ENCODE assay signal across 8 cellular contexts in genomic region chr1:246566808-246567154, GRCh38. TPM values are rescaled to one million over a fixed set of nuclear protein-coding genes. Genes with fewer than 3 reads are reported as not detected.
A peak's percentile ranks its signal among the peaks of the same experiment; 100 is the strongest.
DNase-seq lines count a peak whose midpoint lies in the region; ATAC-seq, FAIRE-seq and TF ChIP-seq lines count a peak whose summit lies in the region.

No MANE protein-coding gene starts in this region.

- TF ChIP-seq POLR2A in endothelial cell of umbilical vein (IDR thresholded peaks at IDR 0.05; ENCODE audit: low read depth, low read length): no peak

- H3K27ac ChIP-seq in A673 (ENCODE audit: low read depth, low read length, poor library complexity, severe bottlenecking): peak overlapping the region; percentile 78
- H3K27ac ChIP-seq in RWPE2 (ENCODE audit: poor library complexity, severe bottlenecking): peak overlapping the region; percentile 72
- peak overlapping the region; percentile 70 for H3K27ac ChIP-seq in endothelial cell of umbilical vein (ENCODE audit: insufficient read depth, low read depth, low read length)

- H3K9me3 ChIP-seq in A673 (ENCODE audit: low read depth, low read length, poor library complexity, severe bottlenecking) (no peaks in the 10 kb centered on the region), RWPE2 (ENCODE audit: severe bottlenecking) (no peaks in the 10 kb centered on the region), endothelial cell of umbilical vein (replicated peaks; ENCODE audit: control insufficient read depth, insufficient read depth, low read length) (no peaks in the 10 kb centered on the region)

- H3K9ac ChIP-seq in endothelial cell of umbilical vein (replicated peaks; ENCODE audit: extremely low read depth, insufficient read depth, low read length): peak overlapping the region; percentile 93

- H3K27me3 ChIP-seq in A673 (replicated peaks; ENCODE audit: insufficient read depth, low read depth, low read length, poor library complexity) (no peaks in the 10 kb centered on the region), RWPE2 (ENCODE audit: insufficient read depth, poor library complexity, severe bottlenecking) (no peaks in the 10 kb centered on the region), endothelial cell of umbilical vein (ENCODE audit: control insufficient read depth in 2 of 2, insufficient read depth in 2 of 2, low read length in 2 of 2) (no peaks in the 10 kb centered on the region)

- no peaks in the 10 kb centered on the region for H3K27me3 Mint-ChIP-seq in naive B cell

- no peaks in the 10 kb centered on the region for H3K9me1 ChIP-seq in endothelial cell of umbilical vein (replicated peaks; ENCODE audit: control insufficient read depth, extremely low read depth, insufficient read depth, low read length)

- H3K9me3 Mint-ChIP-seq in naive B cell: no peaks in the 10 kb centered on the region

- POLR2A ChIA-PET in A673 (lab: Charles Lee; ENCODE audit: low non-redundant PET) (no interaction called here), endothelial cell of umbilical vein (lab: Charles Lee) (interaction anchor here (1.3 to 1.4 kb wide), 2 partner anchors 42 kb away, joined by 3 to 5 read pairs; no protein-coding TSS in a partner anchor)

- peaks cover 63% of the 10 kb centered on the region for H3K79me2 ChIP-seq in endothelial cell of umbilical vein (ENCODE audit: control insufficient read depth, insufficient read depth, low read length)

- DNase-seq in A673 (ENCODE audit: low spot score) (peak; percentile 70), RWPE2 (ENCODE audit: low spot score) (no peak), endothelial cell of umbilical vein (ENCODE audit: low read depth, low spot score) (no peak), naive B cell (no peak), cerebellum (ENCODE audit: low spot score) (no peak), NCI-H2029 (lab: John Stamatoyannopoulos, UW) (no peak)

- peak overlapping the region; percentile 96 to 99 (median 98) for H3K27ac Mint-ChIP-seq in naive B cell

- BruUV-seq in A673 (replicated peaks; lab: Mats Ljungman, UMichigan): no TSS peak
- BruUV-seq in endothelial cell of umbilical vein (replicated peaks; lab: Mats Ljungman, UMichigan): no TSS peak

- H3K36me3 Mint-ChIP-seq in naive B cell: peaks cover 0 to 4% of the 10 kb centered on the region in 2 donors

- peak overlapping the region; percentile 95 for H3K4me2 ChIP-seq in endothelial cell of umbilical vein (ENCODE audit: insufficient read depth, low read length)

- peak; percentile 28 for ATAC-seq in GM18502 (IDR thresholded peaks at IDR 0.05; ENCODE audit: poor library complexity, unreplicated experiment)
- peak; percentile 19 for ATAC-seq in HG02885 (IDR thresholded peaks at IDR 0.05; ENCODE audit: poor library complexity, unreplicated experiment)
- no peak; the same call in 2 of the 3 replicates for ATAC-seq in RWPE2 (ENCODE audit: low read depth)
- ATAC-seq in naive B cell (ENCODE audit: low read depth in 2 of 2): peak; percentile 35 to 37

- H3K36me3 ChIP-seq in A673 (ENCODE audit: insufficient read depth, low read length, poor library complexity, severe bottlenecking) (no peaks in the 10 kb centered on the region), RWPE2 (ENCODE audit: low read depth) (peaks cover 15% of the 10 kb centered on the region), endothelial cell of umbilical vein (ENCODE audit: control insufficient read depth in 2 of 2, extremely low read depth in 1 of 2, insufficient read depth in 2 of 2, low read length in 2 of 2) (no peaks in the 10 kb centered on the region)

- no peak for FAIRE-seq in endothelial cell of umbilical vein (lab: Jason Lieb, UNC)

- TF ChIP-seq CTCF in A673 (conservative IDR thresholded peaks at IDR 0.05; ENCODE audit: low read depth, low read length) (no peak), RWPE2 (IDR thresholded peaks at IDR 0.05; ENCODE audit: poor library complexity, severe bottlenecking) (no peak), endothelial cell of umbilical vein (IDR thresholded peaks at IDR 0.05; ENCODE audit: extremely low read depth in 1 of 2, insufficient read depth in 1 of 2, low read depth in 1 of 2, low read length in 2 of 2) (no peak)

- peak overlapping the region; percentile 21 for H2AFZ ChIP-seq in endothelial cell of umbilical vein (ENCODE audit: low read depth, low read length)

- CTCF ChIA-PET in A673 (lab: Charles Lee): no interaction called here
- CTCF ChIA-PET in endothelial cell of umbilical vein (lab: Charles Lee): interaction anchor here (0.8 to 3.0 kb wide), 7 partner anchors 20 to 122 kb away, joined by 3 to 14 read pairs (median 7); no protein-coding TSS in a partner anchor

- dilution Hi-C loops in endothelial cell of umbilical vein (cut with MboI; ENCODE audit: extremely low pct_ligation_motif_present, low sequenced_read_pairs): no loop called here

- peaks cover 31 to 70% (median 32%) of the 10 kb centered on the region in 3 donors for H3K4me1 Mint-ChIP-seq in naive B cell

- peak overlapping the region; percentile 99 to 100 (median 100) for H3K4me3 Mint-ChIP-seq in naive B cell

- H3K4me3 ChIP-seq in A673 (ENCODE audit: low read depth, low read length, poor library complexity, severe bottlenecking) (peak overlapping the region; percentile 80), RWPE2 (ENCODE audit: severe bottlenecking) (peak overlapping the region; percentile 86), endothelial cell of umbilical vein (replicated peaks in 1 of 3; ENCODE audit: insufficient read depth in 1 of 3, low read depth in 1 of 3, low read length in 3 of 3) (peak overlapping the region; percentile 79 to 91 (median 90))

- peaks cover 23% of the 10 kb centered on the region for H3K4me1 ChIP-seq in A673 (ENCODE audit: insufficient read depth, low read length, poor library complexity, severe bottlenecking)
- peaks cover 9% of the 10 kb centered on the region for H3K4me1 ChIP-seq in RWPE2 (ENCODE audit: insufficient read depth, poor library complexity, severe bottlenecking)
- peaks cover 50% of the 10 kb centered on the region for H3K4me1 ChIP-seq in endothelial cell of umbilical vein (ENCODE audit: control insufficient read depth, extremely low read depth, insufficient read depth, low read length)

- H4K20me1 ChIP-seq in endothelial cell of umbilical vein (replicated peaks; ENCODE audit: control insufficient read depth, extremely low read depth, insufficient read depth, low read length): no peaks in the 10 kb centered on the region

- intact Hi-C loops in A673 (cut with micrococcal nuclease; ENCODE audit: unreplicated experiment) (loop anchor here (5.0 kb wide), 2 partner anchors 81 to 131 kb away; no protein-coding TSS in a partner anchor), endothelial cell of umbilical vein (cut with micrococcal nuclease) (loop anchor here (1.0 to 10.0 kb wide), 7 partner anchors 43 to 1474 kb away; partner anchors contain the start of gene SMYD3)

TF ChIP-seq in endothelial cell of umbilical vein, 7 proteins besides CTCF, POLR2A, EP300 and RAD21 (continues in another document):
- TF ChIP-seq POLR2AphosphoS5 (IDR thresholded peaks at IDR 0.05; ENCODE audit: insufficient read depth, low read depth, low read length) (no peak), JUN (IDR thresholded peaks at IDR 0.05; ENCODE audit: borderline replicate concordance, insufficient read depth, insufficient read length, low read depth) (no peak), GATA2 (IDR thresholded peaks at IDR 0.05; ENCODE audit: insufficient read depth, insufficient read length, low read depth, low read length) (no peak), FOS (IDR thresholded peaks at IDR 0.05; ENCODE audit: borderline replicate concordance, insufficient read depth, low read length) (no peak), EZH2 (IDR thresholded peaks at IDR 0.05; ENCODE audit: borderline replicate concordance, low read depth, low read length, severe bottlenecking) (no peak)
- TF ChIP-seq, protein P1, sequence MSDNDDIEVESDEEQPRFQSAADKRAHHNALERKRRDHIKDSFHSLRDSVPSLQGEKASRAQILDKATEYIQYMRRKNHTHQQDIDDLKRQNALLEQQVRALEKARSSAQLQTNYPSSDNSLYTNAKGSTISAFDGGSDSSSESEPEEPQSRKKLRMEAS (IDR thresholded peaks at IDR 0.05; ENCODE audit: insufficient read depth, insufficient read length): no peak

RNA-seq across cellular contexts. Expression of gene CNST, which starts 0.5 kb away (rescaled TPM):
- total RNA-seq in A673 (2021): 21.0 and 25.0 TPM in 2 replicates
- 18.1 and 21.5 TPM in 2 replicates for total RNA-seq in endothelial cell of umbilical vein
- 4.4 and 6.3 TPM in 2 replicates for polyA plus RNA-seq in endothelial cell of umbilical vein
- 6.6 and 8.2 TPM in 2 replicates for polyA plus RNA-seq in endothelial cell of umbilical vein (2011; cell fraction: cytosol; rRNA removed)
- 21.4 and 26.5 TPM in 2 replicates for polyA plus RNA-seq in endothelial cell of umbilical vein (2011; cell fraction: nucleus; rRNA removed)
- 7.9 and 10.0 TPM in 2 replicates for polyA plus RNA-seq in endothelial cell of umbilical vein (2012)
- polyA minus RNA-seq in endothelial cell of umbilical vein: 24.8 and 27.7 TPM in 2 replicates
- 8.0 TPM for polyA minus RNA-seq in endothelial cell of umbilical vein (2011; cell fraction: cytosol; rRNA and poly(A)+ RNA removed)
- polyA minus RNA-seq in endothelial cell of umbilical vein (2011; cell fraction: nucleus; rRNA and poly(A)+ RNA removed): 37.7 and 41.0 TPM in 2 replicates
- 10 to 100 TPM; 24.1 to 61.5 (median 45.4) TPM for polyA plus RNA-seq in naive B cell (ENCODE audit: low read depth in 6 of 6)
- 31.3 TPM for total RNA-seq in cerebellum

RNA-seq across cellular contexts. Expression of gene TFB2M, which starts 0.7 kb away (rescaled TPM):
- total RNA-seq in A673 (2021) (18.0 and 21.1 TPM in 2 replicates), endothelial cell of umbilical vein (14.3 and 14.8 TPM in 2 replicates), cerebellum (9.8 TPM)
- polyA plus RNA-seq in endothelial cell of umbilical vein (5.8 and 8.4 TPM in 2 replicates), naive B cell (ENCODE audit: low read depth in 6 of 6) (10 to 100 TPM; 19.2 to 24.0 (median 22.6) TPM)
- polyA plus RNA-seq in endothelial cell of umbilical vein (2011; cell fraction: cytosol; rRNA removed): 10.3 and 10.4 TPM in 2 replicates
- polyA plus RNA-seq in endothelial cell of umbilical vein (2011; cell fraction: nucleus; rRNA removed): 11.0 and 15.7 TPM in 2 replicates
- polyA plus RNA-seq in endothelial cell of umbilical vein (2012): 13.0 and 20.7 TPM in 2 replicates
- polyA minus RNA-seq in endothelial cell of umbilical vein: 3.7 and 4.8 TPM in 2 replicates
- polyA minus RNA-seq in endothelial cell of umbilical vein (2011; cell fraction: cytosol; rRNA and poly(A)+ RNA removed): 12.9 TPM
- 9.6 and 13.3 TPM in 2 replicates for polyA minus RNA-seq in endothelial cell of umbilical vein (2011; cell fraction: nucleus; rRNA and poly(A)+ RNA removed)

RNA-seq across cellular contexts. Expression of gene SMYD3, which starts 59.7 kb away (rescaled TPM):
- total RNA-seq in A673 (2021): 29.0 and 40.8 TPM in 2 replicates
- total RNA-seq in endothelial cell of umbilical vein: 27.6 and 32.1 TPM in 2 replicates
- 12.7 and 16.0 TPM in 2 replicates for polyA plus RNA-seq in endothelial cell of umbilical vein
- polyA plus RNA-seq in endothelial cell of umbilical vein (2011; cell fraction: cytosol; rRNA removed): 21.9 and 22.3 TPM in 2 replicates
- polyA plus RNA-seq in endothelial cell of umbilical vein (2011; cell fraction: nucleus; rRNA removed): 20.4 and 20.8 TPM in 2 replicates
- polyA plus RNA-seq in endothelial cell of umbilical vein (2012): 27.2 and 30.1 TPM in 2 replicates
- 26.1 and 39.4 TPM in 2 replicates for polyA minus RNA-seq in endothelial cell of umbilical vein
- polyA minus RNA-seq in endothelial cell of umbilical vein (2011; cell fraction: cytosol; rRNA and poly(A)+ RNA removed): 15.0 TPM
- polyA minus RNA-seq in endothelial cell of umbilical vein (2011; cell fraction: nucleus; rRNA and poly(A)+ RNA removed): 65.3 and 66.0 TPM in 2 replicates
- 10 to 100 TPM; 15.8 to 27.3 (median 19.5) TPM for polyA plus RNA-seq in naive B cell (ENCODE audit: low read depth in 6 of 6)
- 48.9 TPM for total RNA-seq in cerebellum
